Comparison of ENCODE assay signal across 20 cellular contexts in genomic region chr22:34851918-34852662, GRCh38.
A peak's percentile ranks its signal among the peaks of the same experiment; 100 is the strongest.
DNase-seq lines count a peak whose midpoint lies in the region; ATAC-seq, FAIRE-seq and TF ChIP-seq lines count a peak whose summit lies in the region.
"Had no signal": no experiment of that assay in that cellular context is flagged by ENCODE, and none has a peak within 500 bp of the region (broad histone marks: within the 10 kb centered on the region; RNA-seq: fewer than 3 reads in every experiment).

No MANE protein-coding gene starts in this region.

- H3K4me1 ChIP-seq in GM12878 (ENCODE audit: control insufficient read depth, insufficient read depth, low read length), result no peaks in the 10 kb centered on the region
- no peaks in the 10 kb centered on the region for H3K4me1 ChIP-seq in tibial nerve
- H3K4me1 ChIP-seq in prostate gland (replicated peaks), result no peaks in the 10 kb centered on the region
- H3K4me1 ChIP-seq: HAP-1 had no signal

- H3K9me3 ChIP-seq in GM12878 (replicated peaks; ENCODE audit: control insufficient read depth, insufficient read depth, low read length), result no peaks in the 10 kb centered on the region
- H3K9me3 ChIP-seq in tibial nerve, result no peaks in the 10 kb centered on the region
- no peaks in the 10 kb centered on the region for H3K9me3 ChIP-seq in prostate gland
- H3K9me3 ChIP-seq: BLaER1, HAP-1 had no signal

- no peak for TF ChIP-seq RAD21 in GM12878 (IDR thresholded peaks at IDR 0.05; ENCODE audit: insufficient read depth, low read depth, low read length)

- FAIRE-seq in GM12878 (lab: Jason Lieb, UNC), result no peak

- no TSS peak for BruUV-seq in GM12878 (replicated peaks; lab: Mats Ljungman, UMichigan)

- POLR2A ChIA-PET in GM12878 (lab: Charles Lee), result no interaction called here

- H3K9ac ChIP-seq in GM12878 (ENCODE audit: control insufficient read depth, insufficient read depth, low read length), result no peak overlapping the region
- H3K9ac ChIP-seq: BLaER1 had no signal

- H3K27ac ChIP-seq in GM12878 (ENCODE audit: control insufficient read depth, insufficient read depth), result no peak overlapping the region
- no peak overlapping the region for H3K27ac ChIP-seq in tibial nerve
- no peak overlapping the region for H3K27ac ChIP-seq in prostate gland
- H3K27ac ChIP-seq: BLaER1, RWPE1 had no signal

- H3K36me3 ChIP-seq in GM12878 (ENCODE audit: control insufficient read depth in 2 of 2, insufficient read depth in 2 of 2, low read length in 1 of 2) (no peaks in the 10 kb centered on the region), tibial nerve (no peaks in the 10 kb centered on the region), prostate gland (no peaks in the 10 kb centered on the region)
- H3K36me3 ChIP-seq: BLaER1, HAP-1 had no signal

- H3K79me2 ChIP-seq in GM12878 (ENCODE audit: control insufficient read depth, insufficient read depth, low read length), result no peaks in the 10 kb centered on the region

- H3K9me3 Mint-ChIP-seq in activated naive CD8-positive, alpha-beta T cell treated with anti-CD3 and anti-CD28 coated beads for 36 hours, result peaks cover 9% of the 10 kb centered on the region
- H3K9me3 Mint-ChIP-seq: CD8-positive, alpha-beta T cell had no signal

- RAD21 ChIA-PET in GM12878 (lab: Charles Lee; ENCODE audit: unreplicated experiment), result no interaction called here

- no peak for ATAC-seq in GM12878
- ATAC-seq: CD8-positive, alpha-beta T cell had no signal

- H3K27me3 ChIP-seq in GM12878 (replicated peaks in 1 of 2; ENCODE audit: control insufficient read depth in 2 of 2, insufficient read depth in 2 of 2, low read length in 1 of 2) (no peaks in the 10 kb centered on the region; a peak in 1 of 4 replicates), tibial nerve (no peaks in the 10 kb centered on the region), prostate gland (replicated peaks; ENCODE audit: insufficient read depth) (no peaks in the 10 kb centered on the region)
- H3K27me3 ChIP-seq: BLaER1 had no signal

- TF ChIP-seq CTCF in GM12878 (IDR thresholded peaks at IDR 0.05 in 2 of 3, conservative IDR thresholded peaks at IDR 0.05 in 1 of 3; ENCODE audit: control insufficient read depth in 2 of 3, extremely low read depth in 1 of 3, insufficient read depth in 1 of 3, low read depth in 3 of 3, low read length in 3 of 3) (no peak), tibial nerve (IDR thresholded peaks at IDR 0.05) (no peak), prostate gland (IDR thresholded peaks at IDR 0.05) (no peak)

- 33% methylated on average over 4 of the region's 4 CpGs for WGBS in GM12878 (ENCODE audit: insufficient coverage, insufficient replicate concordance, low lambda C conversion rate, missing lambda C conversion rate)
- WGBS in tibial nerve, 2 donors, result 36 to 47% methylated on average over 4 of the region's 4 CpGs
- 67% methylated on average over 4 of the region's 4 CpGs for WGBS in prostate gland

- in situ Hi-C loops in GM12878 (cut with MboI), result no loop called here

- no peak overlapping the region for H3K4me3 Mint-ChIP-seq in activated naive CD8-positive, alpha-beta T cell treated with anti-CD3 and anti-CD28 coated beads for 36 hours
- H3K4me3 Mint-ChIP-seq: CD8-positive, alpha-beta T cell had no signal

- no peak for TF ChIP-seq EP300 in GM12878 (IDR thresholded peaks at IDR 0.05; ENCODE audit: borderline replicate concordance in 1 of 2, control insufficient read depth in 1 of 2, low read depth in 2 of 2, low read length in 2 of 2)
- TF ChIP-seq EP300 in tibial nerve (IDR thresholded peaks at IDR 0.05), result no peak

- intact Hi-C loops in GM12878 (cut with micrococcal nuclease; ENCODE audit: unreplicated experiment), result no loop called here
- intact Hi-C loops in prostate gland (cut with DNase I), result no loop called here

- peaks cover 21% of the 10 kb centered on the region for H3K27me3 Mint-ChIP-seq in activated naive CD8-positive, alpha-beta T cell treated with anti-CD3 and anti-CD28 coated beads for 36 hours

- no peak overlapping the region for H2AFZ ChIP-seq in GM12878 (ENCODE audit: control insufficient read depth, low read depth, low read length)

- H3K36me3 Mint-ChIP-seq in activated naive CD8-positive, alpha-beta T cell treated with anti-CD3 and anti-CD28 coated beads for 36 hours, result no peaks in the 10 kb centered on the region
- H3K36me3 Mint-ChIP-seq: CD8-positive, alpha-beta T cell had no signal

- TF ChIP-seq POLR2A in GM12878 (IDR thresholded peaks at IDR 0.05; ENCODE audit: low read depth, low read length) (no peak), tibial nerve (IDR thresholded peaks at IDR 0.05) (no peak), prostate gland (IDR thresholded peaks at IDR 0.05) (no peak)

- H3K4me2 ChIP-seq in GM12878 (ENCODE audit: control insufficient read depth, insufficient read depth), result no peak overlapping the region
- H3K4me2 ChIP-seq: BLaER1 had no signal

- no peaks in the 10 kb centered on the region for H4K20me1 ChIP-seq in GM12878 (ENCODE audit: control insufficient read depth, insufficient read depth)
- H4K20me1 ChIP-seq: BLaER1 had no signal

- DNase-seq in EL (peak; percentile 21), NCI-H69 (lab: John Stamatoyannopoulos, UW) (peak; percentile 26), GM12878 (ENCODE audit: low read depth, low spot score) (no peak), kidney tubule cell (ENCODE audit: low spot score) (peak; percentile 77), activated gamma-delta T cell (lab: John Stamatoyannopoulos, UW) (no peak), tibial nerve (ENCODE audit: low spot score in 2 of 2) (no peak), prostate gland (ENCODE audit: low spot score) (no peak)
- no peak for DNase-seq in activated naive CD8-positive, alpha-beta T cell treated with anti-CD3 and anti-CD28 coated beads for 36 hours
- DNase-seq: CD8-positive, alpha-beta T cell; DMS53; KG1; MV-4-11; NCI-H1417; NCI-H187; NCI-H2107; NCI-H510A treated with DMSO at 0.1 percent for 48 hours; NCI-H82 had no signal

- no peak overlapping the region for H3K27ac Mint-ChIP-seq in activated naive CD8-positive, alpha-beta T cell treated with anti-CD3 and anti-CD28 coated beads for 36 hours
- H3K27ac Mint-ChIP-seq: CD8-positive, alpha-beta T cell had no signal

- H3K4me3 ChIP-seq in GM12878, result no peak overlapping the region
- no peak overlapping the region for H3K4me3 ChIP-seq in tibial nerve
- no peak overlapping the region for H3K4me3 ChIP-seq in prostate gland
- H3K4me3 ChIP-seq: BLaER1, HAP-1 had no signal

- H3K4me1 Mint-ChIP-seq in activated naive CD8-positive, alpha-beta T cell treated with anti-CD3 and anti-CD28 coated beads for 36 hours, result peaks cover 9% of the 10 kb centered on the region

- CTCF ChIA-PET in GM12878 (lab: Yijun Ruan, JAX), result no interaction called here

- SMC1A ChIA-PET in GM12878 (lab: Charles Lee; ENCODE audit: uncharacterized antibody, unreplicated experiment), result no interaction called here

TF ChIP-seq in GM12878, 131 proteins besides CTCF, POLR2A, EP300 and RAD21:
- TF ChIP-seq SUZ12 (IDR thresholded peaks at IDR 0.05; ENCODE audit: unreplicated experiment) (no peak), REST (IDR thresholded peaks at IDR 0.05; ENCODE audit: low read depth, low read length) (peak; percentile 69; the same call in 1 of the 2 replicates), NRF1 (conservative IDR thresholded peaks at IDR 0.05; ENCODE audit: low read depth, low read length) (no peak)

Comparison
In these comparisons a context has a peak if more than half of its experiments do, and no peak if none do; other contexts are left out.
1. DNase-seq: peak in EL (single experiment), NCI-H69 (single experiment) and kidney tubule cell (single experiment); none in GM12878 (single experiment), activated gamma-delta T cell (single experiment), tibial nerve (0 of 2), activated naive CD8-positive, alpha-beta T cell treated with anti-CD3 and anti-CD28 coated beads for 36 hours (single experiment) and prostate gland (single experiment).